ENCODE assay signal across 8 cellular contexts in genomic region chr4:23333946-23334878, GRCh38.
A peak's percentile ranks its signal among the peaks of the same experiment; 100 is the strongest.
DNase-seq lines count a peak whose midpoint lies in the region; ATAC-seq and TF ChIP-seq lines count a peak whose summit lies in the region.

No MANE protein-coding gene starts in this region.

- H3K79me2 ChIP-seq in GM23338 (replicated peaks; ENCODE audit: insufficient read depth), result no peaks in the 10 kb centered on the region

- H3K36me3 ChIP-seq in GM23338 (ENCODE audit: insufficient read depth), result no peaks in the 10 kb centered on the region
- no peaks in the 10 kb centered on the region for H3K36me3 ChIP-seq in RWPE2 (ENCODE audit: low read depth)
- H3K36me3 ChIP-seq in colonic mucosa, result no peaks in the 10 kb centered on the region

- no peaks in the 10 kb centered on the region for H3K9me2 ChIP-seq in GM23338 (ENCODE audit: insufficient read depth)

- H3K4me2 ChIP-seq in GM23338, result 0 out of 2 replicates have a peak overlapping the region, but pooled peaks have one; percentile 7

- peak; percentile 70; the same call in 1 of the 2 replicates for TF ChIP-seq EP300 in Ishikawa (IDR thresholded peaks at IDR 0.05; ENCODE audit: borderline replicate concordance)

- no peaks in the 10 kb centered on the region for H3K9me3 ChIP-seq in RWPE2 (ENCODE audit: severe bottlenecking)
- H3K9me3 ChIP-seq in colonic mucosa, result no peaks in the 10 kb centered on the region

- H3K27me3 Mint-ChIP-seq in GM23338 (ENCODE audit: insufficient read depth, low read depth, poor library complexity), result peaks cover 1% of the 10 kb centered on the region
- no peaks in the 10 kb centered on the region for H3K27me3 Mint-ChIP-seq in natural killer cell treated with Interleukin-12 subunit alpha and Interleukin-12 subunit beta and Interleukin-15 and Interleukin-18, amount 100 ng/mL, for 72 hours

- no peaks in the 10 kb centered on the region for H4K20me1 ChIP-seq in GM23338 (replicated peaks; ENCODE audit: insufficient read depth)

- H3K4me3 ChIP-seq in GM23338, result no peak overlapping the region
- H3K4me3 ChIP-seq in RWPE2 (ENCODE audit: severe bottlenecking), result no peak overlapping the region
- H3K4me3 ChIP-seq in colonic mucosa, result no peak overlapping the region

- H3K4me1 ChIP-seq in GM23338 (ENCODE audit: insufficient read depth) (peaks cover 16% of the 10 kb centered on the region), RWPE2 (ENCODE audit: insufficient read depth, poor library complexity, severe bottlenecking) (peaks cover 11% of the 10 kb centered on the region), colonic mucosa (no peaks in the 10 kb centered on the region)

- ATAC-seq in GM23338 (peak; percentile 97), RWPE2 (ENCODE audit: low read depth) (peak; percentile 88)
- ATAC-seq in natural killer cell treated with Interleukin-12 subunit alpha and Interleukin-12 subunit beta and Interleukin-15 and Interleukin-18, amount 100 ng/mL, for 72 hours, result peak; percentile 81 to 83

- peaks cover 34% of the 10 kb centered on the region for H3K4me1 Mint-ChIP-seq in GM23338
- H3K4me1 Mint-ChIP-seq in natural killer cell treated with Interleukin-12 subunit alpha and Interleukin-12 subunit beta and Interleukin-15 and Interleukin-18, amount 100 ng/mL, for 72 hours (ENCODE audit: low read depth in 2 of 2), result peaks cover 2 to 12% of the 10 kb centered on the region in 2 donors

- H3K9me3 Mint-ChIP-seq in GM23338, result no peaks in the 10 kb centered on the region
- peaks cover 17% of the 10 kb centered on the region for H3K9me3 Mint-ChIP-seq in natural killer cell treated with Interleukin-12 subunit alpha and Interleukin-12 subunit beta and Interleukin-15 and Interleukin-18, amount 100 ng/mL, for 72 hours

- intact Hi-C loops in colonic mucosa (cut with DNase I), result no loop called here

- no peaks in the 10 kb centered on the region for H3F3A ChIP-seq in GM23338 (replicated peaks; ENCODE audit: low read depth)

- no peak overlapping the region for H3K9ac ChIP-seq in colonic mucosa (ENCODE audit: low read depth in 2 of 2, low read length in 2 of 2)

- peak; percentile 35 for TF ChIP-seq CTCF in GM13977 (IDR thresholded peaks at IDR 0.05; ENCODE audit: extremely low read depth, insufficient read depth, missing control alignments)
- TF ChIP-seq CTCF in GM23338 (conservative IDR thresholded peaks at IDR 0.05; ENCODE audit: low read depth in 2 of 2), result peak; percentile 29 to 37; a peak in 2 of 4 replicates
- TF ChIP-seq CTCF in RWPE2 (IDR thresholded peaks at IDR 0.05; ENCODE audit: poor library complexity, severe bottlenecking), result no peak
- TF ChIP-seq CTCF in colonic mucosa (IDR thresholded peaks at IDR 0.05), result no peak

- peak overlapping the region; percentile 88 for H3K27ac Mint-ChIP-seq in GM23338
- peak overlapping the region; percentile 73 to 76 for H3K27ac Mint-ChIP-seq in natural killer cell treated with Interleukin-12 subunit alpha and Interleukin-12 subunit beta and Interleukin-15 and Interleukin-18, amount 100 ng/mL, for 72 hours

- H3K36me3 Mint-ChIP-seq in GM23338 (ENCODE audit: low read depth), result no peaks in the 10 kb centered on the region
- H3K36me3 Mint-ChIP-seq in natural killer cell treated with Interleukin-12 subunit alpha and Interleukin-12 subunit beta and Interleukin-15 and Interleukin-18, amount 100 ng/mL, for 72 hours, result peaks cover 7% of the 10 kb centered on the region

- TF ChIP-seq RAD21 in Ishikawa (IDR thresholded peaks at IDR 0.05; ENCODE audit: low read depth), result peak; percentile 21

- H3K4me3 Mint-ChIP-seq in GM23338, result peak overlapping the region; percentile 27; the same call in 1 of the 3 replicates
- H3K4me3 Mint-ChIP-seq in natural killer cell treated with Interleukin-12 subunit alpha and Interleukin-12 subunit beta and Interleukin-15 and Interleukin-18, amount 100 ng/mL, for 72 hours, result peak overlapping the region; percentile 36

- H3K27me3 ChIP-seq in GM23338 (ENCODE audit: insufficient read depth), result no peaks in the 10 kb centered on the region
- peaks cover 3% of the 10 kb centered on the region for H3K27me3 ChIP-seq in RWPE2 (ENCODE audit: insufficient read depth, poor library complexity, severe bottlenecking)
- no peaks in the 10 kb centered on the region for H3K27me3 ChIP-seq in colonic mucosa

- 0 out of 2 replicates have a peak overlapping the region, but pooled peaks have one; percentile 2 for H2AFZ ChIP-seq in GM23338

- DNase-seq in GM13977 (ENCODE audit: low spot score), result no peak
- peak; percentile 85 for DNase-seq in GM23338 (ENCODE audit: low spot score)
- DNase-seq in RWPE2 (ENCODE audit: low spot score), result no peak
- peak; percentile 21 for DNase-seq in colonic mucosa
- DNase-seq in natural killer cell treated with Interleukin-12 subunit alpha and Interleukin-12 subunit beta and Interleukin-15 and Interleukin-18, amount 100 ng/mL, for 72 hours (ENCODE audit: low spot score), result no peak
- no peak for DNase-seq in NCI-H1092 (lab: John Stamatoyannopoulos, UW)
- DNase-seq in GM19238 (ENCODE audit: insufficient read length, low spot score), result no peak

- H3K27ac ChIP-seq in GM23338 (ENCODE audit: low read depth) (peak overlapping the region; percentile 6; the same call in 1 of the 2 replicates), RWPE2 (ENCODE audit: poor library complexity, severe bottlenecking) (peak overlapping the region; percentile 31), colonic mucosa (peak overlapping the region; percentile 10)

- in situ Hi-C loops in GM13977 (cut with MboI; ENCODE audit: low pct_unique_long_range_greater_than_20kb, low sequenced_read_pairs, unreplicated experiment), result no loop called here

TF ChIP-seq in GM23338, 12 proteins besides CTCF, POLR2A, EP300 and RAD21 (continues in another document):
- TF ChIP-seq POLR2AphosphoS5 (IDR thresholded peaks at IDR 0.05; ENCODE audit: low read depth), result no peak
- no peak for TF ChIP-seq NANOG (IDR thresholded peaks at IDR 0.05; ENCODE audit: borderline replicate concordance)
- TF ChIP-seq STAT1 (IDR thresholded peaks at IDR 0.05; ENCODE audit: unreplicated experiment), result no peak
- no peak for TF ChIP-seq CREB1 (CRISPR knock-in tag; IDR thresholded peaks at IDR 0.05; ENCODE audit: low read depth)
- no peak for TF ChIP-seq JUNB (IDR thresholded peaks at IDR 0.05; ENCODE audit: unreplicated experiment)
- no peak for TF ChIP-seq ZNF114 (CRISPR knock-in tag; IDR thresholded peaks at IDR 0.05)
- no peak for TF ChIP-seq REST (IDR thresholded peaks at IDR 0.05; ENCODE audit: unreplicated experiment)

TF ChIP-seq in Ishikawa, 13 proteins besides CTCF, POLR2A, EP300 and RAD21:
- TF ChIP-seq TEAD4 (IDR thresholded peaks at IDR 0.05), result 0 out of 2 replicates have a peak, but pooled peaks have one; percentile 37
- peak; percentile 76 for TF ChIP-seq USF1 (IDR thresholded peaks at IDR 0.05)
- TF ChIP-seq CREB1 (IDR thresholded peaks at IDR 0.05; ENCODE audit: low read depth), result peak; percentile 60; the same call in 1 of the 2 replicates
- no peak for TF ChIP-seq ZBTB7A (IDR thresholded peaks at IDR 0.05; ENCODE audit: low read depth)
- TF ChIP-seq EGR1 (IDR thresholded peaks at IDR 0.05), result no peak
- TF ChIP-seq CEBPB (IDR thresholded peaks at IDR 0.05), result peak; percentile 93
- no peak for TF ChIP-seq REST (IDR thresholded peaks at IDR 0.05; ENCODE audit: low read depth)

Comparison
In these comparisons a context has a peak if more than half of its experiments do, and no peak if none do; other contexts are left out.
1. DNase-seq: peak in GM23338 (single experiment) and colonic mucosa (single experiment); none in GM13977 (single experiment), RWPE2 (single experiment), natural killer cell treated with Interleukin-12 subunit alpha and Interleukin-12 subunit beta and Interleukin-15 and Interleukin-18, amount 100 ng/mL, for 72 hours (single experiment), NCI-H1092 (single experiment) and GM19238 (single experiment).
2. CTCF ChIP-seq: peak in GM13977 (single experiment) and GM23338 (2 of 2); none in RWPE2 (single experiment) and colonic mucosa (single experiment).
3. Peak in every context shown above with its lines, with median percentiles within 50 percentile points of each other: ATAC-seq and H3K27ac ChIP-seq.